8 cellular contexts compared by ENCODE assay signal in the genomic region with DNA sequence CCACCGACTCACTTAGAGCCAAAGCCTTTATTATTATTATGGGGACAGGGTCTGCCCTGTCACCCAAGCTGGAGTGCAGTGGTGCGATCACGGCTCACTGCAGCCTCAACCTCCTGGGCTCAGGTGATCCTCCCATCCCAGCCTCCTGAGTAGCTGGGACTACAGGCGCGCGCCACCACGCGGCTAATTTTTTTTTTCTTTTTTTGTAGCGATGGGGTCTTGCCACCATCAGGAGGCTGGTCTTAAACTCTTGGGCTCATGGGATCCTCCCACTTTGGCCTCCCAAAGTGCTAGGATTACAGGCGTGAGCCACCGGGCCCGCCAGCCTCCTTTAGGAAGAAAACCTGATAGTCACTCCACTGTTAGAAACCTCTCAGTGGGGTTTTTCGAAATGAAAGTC. TPM values are rescaled to one million over a fixed set of nuclear protein-coding genes. Genes with fewer than 3 reads are reported as not detected.
A peak's percentile ranks its signal among the peaks of the same experiment; 100 is the strongest.
DNase-seq lines count a peak whose midpoint lies in the region; ATAC-seq and TF ChIP-seq lines count a peak whose summit lies in the region.
"Not testable (repeated sequence)": the region's sequence is repeated elsewhere in the genome, so short reads cannot be mapped to it uniquely, and the experiment has no call there.

No MANE protein-coding gene starts in this region.

- H3K27me3 Mint-ChIP-seq in activated B cell treated with CpG ODN at 0.5 μM for 24 hours = not testable (repeated sequence)

- not testable (repeated sequence) for DNase-seq in BJ (ENCODE audit: low read depth); IMR-90; activated B cell treated with CpG ODN at 0.5 μM for 24 hours; astrocyte of the cerebellum (ENCODE audit: low read depth); esophagus muscularis mucosa (ENCODE audit: extremely low spot score); right lobe of liver

- H3K4me1 Mint-ChIP-seq in activated B cell treated with CpG ODN at 0.5 μM for 24 hours = peaks cover 34% of the 10 kb centered on the region

- H3K4ac ChIP-seq in IMR-90 (ENCODE audit: low read depth, low read length) = not testable (repeated sequence)

- H3K4me3 Mint-ChIP-seq in activated B cell treated with CpG ODN at 0.5 μM for 24 hours = peak overlapping the region; percentile 84

- H3K79me1 ChIP-seq in IMR-90 (ENCODE audit: low read depth in 1 of 2, low read length in 2 of 2) = peaks cover 13 to 35% of the 10 kb centered on the region in 2 experiments

- H3K4me2 ChIP-seq in IMR-90 (ENCODE audit: low read depth, low read length) = peak overlapping the region; percentile 73; the same call in 1 of the 2 replicates

- BruUV-seq in IMR-90 (replicated peaks; lab: Mats Ljungman, UMichigan) = not testable (repeated sequence)

- H3K14ac ChIP-seq in IMR-90 (replicated peaks; ENCODE audit: low read depth, low read length) = not testable (repeated sequence)

- not testable (repeated sequence) for H3K9ac ChIP-seq in IMR-90 (ENCODE audit: low read depth, low read length)
- peak overlapping the region in 1 of 2 donors; percentile 82 for H3K9ac ChIP-seq in stomach smooth muscle (ENCODE audit: low read length in 2 of 2)

- POLR2A ChIA-PET in BJ (lab: Charles Lee); IMR-90 (lab: Charles Lee; ENCODE audit: unreplicated experiment); activated B cell treated with CpG ODN at 0.5 μM for 24 hours (lab: Charles Lee): not testable (repeated sequence)

- H3K9me3 ChIP-seq in IMR-90 (ENCODE audit: control insufficient read depth, insufficient read depth, low read length) (peaks cover 17% of the 10 kb centered on the region), esophagus muscularis mucosa (peaks cover 0 to 14% (median 11%) of the 10 kb centered on the region in 4 donors), neutrophil (peaks cover 13% of the 10 kb centered on the region), stomach smooth muscle (ENCODE audit: control insufficient read depth in 2 of 2, low read length in 2 of 2) (peaks cover 0 to 12% of the 10 kb centered on the region in 2 donors)
- not testable (repeated sequence) for H3K9me3 ChIP-seq in right lobe of liver

- H3K27ac Mint-ChIP-seq in activated B cell treated with CpG ODN at 0.5 μM for 24 hours = not testable (repeated sequence)

- not testable (repeated sequence) for H3K36me3 ChIP-seq in BJ (ENCODE audit: control insufficient read depth, insufficient read depth, low read length); IMR-90 (ENCODE audit: control insufficient read depth, insufficient read depth, low read length); esophagus muscularis mucosa; right lobe of liver; neutrophil; stomach smooth muscle (ENCODE audit: control insufficient read depth in 2 of 2, insufficient read depth in 2 of 2, low read length in 2 of 2)

- not testable (repeated sequence) for H3K27ac ChIP-seq in IMR-90 (ENCODE audit: insufficient read depth, low read length)
- peak overlapping the region; percentile 66 to 84 (median 81) for H3K27ac ChIP-seq in esophagus muscularis mucosa (replicated peaks in 1 of 4)
- peak overlapping the region in 1 of 3 donors; percentile 20 for H3K27ac ChIP-seq in right lobe of liver
- peak overlapping the region; percentile 74 for H3K27ac ChIP-seq in neutrophil
- peak overlapping the region; percentile 49 for H3K27ac ChIP-seq in stomach smooth muscle (ENCODE audit: low read length)

- not testable (repeated sequence) for TF ChIP-seq EP300 in esophagus muscularis mucosa (IDR thresholded peaks at IDR 0.05)

- H2BK5ac ChIP-seq in IMR-90 (ENCODE audit: low read depth, low read length, poor library complexity, severe bottlenecking) = not testable (repeated sequence)

- not testable (repeated sequence) for H2AK5ac ChIP-seq in IMR-90 (ENCODE audit: low read depth, low read length)

- H3K27me3 ChIP-seq in BJ (ENCODE audit: control insufficient read depth, insufficient read depth, low read length); IMR-90 (ENCODE audit: control insufficient read depth, insufficient read depth, low read length); esophagus muscularis mucosa; right lobe of liver; neutrophil; stomach smooth muscle (ENCODE audit: control insufficient read depth in 1 of 2, insufficient read depth in 2 of 2, low read length in 2 of 2): not testable (repeated sequence)

- H3K4me1 ChIP-seq in IMR-90 (ENCODE audit: control insufficient read depth, insufficient read depth, low read length) = not testable (repeated sequence)
- H3K4me1 ChIP-seq in esophagus muscularis mucosa (peaks cover 30 to 42% (median 41%) of the 10 kb centered on the region in 4 donors), right lobe of liver (peaks cover 0 to 16% (median 3%) of the 10 kb centered on the region in 4 donors), neutrophil (ENCODE audit: control insufficient read depth in 1 of 2, insufficient read depth in 1 of 2, low read depth in 1 of 2, low read length in 1 of 2) (peaks cover 41 to 43% of the 10 kb centered on the region in 2 experiments), stomach smooth muscle (ENCODE audit: control insufficient read depth, insufficient read depth, low read length) (peaks cover 28% of the 10 kb centered on the region)

- H4K8ac ChIP-seq in IMR-90 (ENCODE audit: low read depth in 2 of 2, low read length in 2 of 2) = peak overlapping the region; percentile 6 to 56; a peak in 2 of 4 replicates

- not testable (repeated sequence) for ATAC-seq in IMR-90 (ENCODE audit: low read depth); activated B cell treated with CpG ODN at 0.5 μM for 24 hours (ENCODE audit: low read depth); right lobe of liver

- H3K9me3 Mint-ChIP-seq in activated B cell treated with CpG ODN at 0.5 μM for 24 hours = not testable (repeated sequence)

- H2BK15ac ChIP-seq in IMR-90 (ENCODE audit: low read depth, low read length) = not testable (repeated sequence)

- not testable (repeated sequence) for H3K23ac ChIP-seq in IMR-90 (ENCODE audit: low read depth, low read length)

- H4K91ac ChIP-seq in IMR-90 (ENCODE audit: insufficient read depth, low read depth, low read length) = not testable (repeated sequence)

- TF ChIP-seq RAD21 in IMR-90 (IDR thresholded peaks at IDR 0.05; ENCODE audit: low read length) = not testable (repeated sequence)

- H4K20me1 ChIP-seq in IMR-90 (ENCODE audit: insufficient read depth, low read length) = peaks cover 35% of the 10 kb centered on the region

- H2BK20ac ChIP-seq in IMR-90 (ENCODE audit: low read depth, low read length) = not testable (repeated sequence)

- TF ChIP-seq CTCF in BJ (IDR thresholded peaks at IDR 0.05; ENCODE audit: insufficient read depth, low read depth, low read length); IMR-90 (conservative IDR thresholded peaks at IDR 0.05; ENCODE audit: low read depth, low read length); activated B cell treated with CpG ODN at 0.5 μM for 24 hours (IDR thresholded peaks at IDR 0.05); astrocyte of the cerebellum (IDR thresholded peaks at IDR 0.05; ENCODE audit: low read depth, low read length, missing control alignments); esophagus muscularis mucosa (IDR thresholded peaks at IDR 0.05); right lobe of liver (IDR thresholded peaks at IDR 0.05); neutrophil (IDR thresholded peaks at IDR 0.05): not testable (repeated sequence)

- H4K5ac ChIP-seq in IMR-90 (ENCODE audit: low read depth, low read length) = not testable (repeated sequence)

- in situ Hi-C loops in IMR-90 (cut with MboI; ENCODE audit: low sequenced_read_pairs); astrocyte of the cerebellum (cut with HindIII; ENCODE audit: low sequenced_read_pairs): not testable (repeated sequence)

- intact Hi-C loops in IMR-90 (cut with micrococcal nuclease) = loop anchor here (2.0 to 5.0 kb wide), 2 partner anchors 96 to 107 kb away; a partner anchor contains a TSS
- intact Hi-C loops in activated B cell treated with CpG ODN at 0.5 μM for 24 hours (cut with micrococcal nuclease) = loop anchor here (1.0 to 10.0 kb wide), 7 partner anchors 32 to 459 kb away; a partner anchor contains a TSS
- intact Hi-C loops in esophagus muscularis mucosa (cut with DNase I) = loop anchor here (5.0 kb wide), 1 partner anchor 96 kb away; a partner anchor contains a TSS
- intact Hi-C loops in right lobe of liver (cut with DNase I) = not testable (repeated sequence)

- H3K9me1 ChIP-seq in IMR-90 (ENCODE audit: insufficient read depth, low read length) = peaks cover 28% of the 10 kb centered on the region

- not testable (repeated sequence) for TF ChIP-seq POLR2A in IMR-90 (IDR thresholded peaks at IDR 0.05; ENCODE audit: low read depth, low read length); esophagus muscularis mucosa (IDR thresholded peaks at IDR 0.05; ENCODE audit: low read depth); right lobe of liver (IDR thresholded peaks at IDR 0.05)

- H3K36me3 Mint-ChIP-seq in activated B cell treated with CpG ODN at 0.5 μM for 24 hours (ENCODE audit: low read depth) = not testable (repeated sequence)

- not testable (repeated sequence) for H2AK9ac ChIP-seq in IMR-90 (replicated peaks; ENCODE audit: low read depth, low read length, poor library complexity)

- not testable (repeated sequence) for H3K56ac ChIP-seq in IMR-90 (ENCODE audit: extremely low read depth, insufficient read depth, low read length)

- WGBS in IMR-90 (ENCODE audit: extremely low coverage in 2 of 2, insufficient read length in 1 of 2), 2 experiments = 91% methylated on average over 6 of the region's 13 CpGs; no CpG with 5 or more reads in 1 of the 2 experiments
- 86% methylated on average over 13 of the region's 13 CpGs for WGBS in esophagus muscularis mucosa
- WGBS in right lobe of liver (ENCODE audit: insufficient coverage, low coverage, low lambda C conversion rate, missing lambda C conversion rate) = 80% methylated on average over 12 of the region's 13 CpGs

- CTCF ChIA-PET in BJ (lab: Yijun Ruan, JAX) = interaction anchor here (0.6 kb wide), 1 partner anchor 41 kb away, joined by 3 read pairs; no protein-coding TSS in a partner anchor
- CTCF ChIA-PET in IMR-90 (lab: Yijun Ruan, JAX); activated B cell treated with CpG ODN at 0.5 μM for 24 hours (lab: Charles Lee): not testable (repeated sequence)

- H3K18ac ChIP-seq in IMR-90 (ENCODE audit: low read depth, low read length) = not testable (repeated sequence)

- H3K4me3 ChIP-seq in BJ (ENCODE audit: low read depth, low read length) (peak overlapping the region; percentile 82), astrocyte of the cerebellum (ENCODE audit: low read depth, low read length) (peak overlapping the region; percentile 73), esophagus muscularis mucosa (peak overlapping the region; percentile 65 to 85 (median 73)), right lobe of liver (peak overlapping the region; percentile 69 to 86 (median 82)), neutrophil (ENCODE audit: low read depth in 1 of 2, low read length in 1 of 2) (peak overlapping the region; percentile 76), stomach smooth muscle (ENCODE audit: low read length in 2 of 2) (peak overlapping the region; percentile 85 to 94)
- H3K4me3 ChIP-seq in IMR-90 (ENCODE audit: insufficient read depth, low read depth, low read length) = not testable (repeated sequence)

- H2BK120ac ChIP-seq in IMR-90 (ENCODE audit: low read depth, low read length) = not testable (repeated sequence)

- H2AFZ ChIP-seq in IMR-90 (replicated peaks; ENCODE audit: low read length, poor library complexity) = peak overlapping the region; percentile 99

- dilution Hi-C loops in IMR-90 (cut with HindIII; ENCODE audit: low sequenced_read_pairs, unreplicated experiment) = not testable (repeated sequence)

RNA-seq across cellular contexts. Expression of a gene that starts 1.0 kb away (rescaled TPM):
- 47.9 and 67.4 TPM in 2 replicates for polyA plus RNA-seq in BJ (2011; rRNA removed)
- polyA minus RNA-seq in BJ (2011; rRNA and poly(A)+ RNA removed) = 13.8 and 15.4 TPM in 2 replicates
- total RNA-seq in IMR-90 (2012; rRNA removed) = 44.6 and 59.4 TPM in 2 replicates
- 53.5 and 59.8 TPM in 2 replicates for polyA plus RNA-seq in IMR-90 (2012; rRNA removed)
- polyA plus RNA-seq in IMR-90 (2012; cell fraction: cytosol; rRNA removed) = 23.3 and 29.7 TPM in 2 replicates
- polyA plus RNA-seq in IMR-90 (2012; cell fraction: nucleus; rRNA removed; ENCODE audit: low replicate concordance) = 12.9 and 38.5 TPM in 2 replicates
- 32.4 and 41.2 TPM in 2 replicates for total RNA-seq in activated B cell treated with CpG ODN at 0.5 μM for 24 hours
- total RNA-seq in esophagus muscularis mucosa = 100 to 1,000 TPM in 1 of 4 donors, 10 to 100 TPM in 3; 59.0 to 111 (median 78.5) TPM
- 10 to 100 TPM; 23.3 to 44.9 (median 28.3) TPM for total RNA-seq in right lobe of liver
